Comparison of ENCODE assay signal across 12 cellular contexts in genomic region chr12:6725350-6725749, GRCh38. TPM values are rescaled to one million over a fixed set of nuclear protein-coding genes. Genes with fewer than 3 reads are reported as not detected.
DNase-seq lines count a peak whose midpoint lies in the region; ATAC-seq, FAIRE-seq and TF ChIP-seq lines count a peak whose summit lies in the region.
"Had no signal": no experiment of that assay in that cellular context is flagged by ENCODE, and none has a peak within 500 bp of the region (broad histone marks: within the 10 kb centered on the region; RNA-seq: fewer than 3 reads in every experiment).

No MANE protein-coding gene starts in this region.

- no peaks in the 10 kb centered on the region for H3K9me2 ChIP-seq in MM.1S (replicated peaks; ENCODE audit: insufficient read depth, low read length)

- H3K4me1 ChIP-seq in MM.1S (ENCODE audit: low read length) (peaks cover 6% of the 10 kb centered on the region), GM12878 (ENCODE audit: control insufficient read depth, insufficient read depth, low read length) (no peaks in the 10 kb centered on the region; the same call in 1 of the 2 replicates)

- WGBS in GM12878 (ENCODE audit: insufficient coverage, insufficient replicate concordance, low lambda C conversion rate, missing lambda C conversion rate), result 80% methylated on average over 7 of the region's 7 CpGs

- FAIRE-seq in GM12878 (lab: Jason Lieb, UNC), result no peak

- no peak for TF ChIP-seq POLR2A in GM12878 (IDR thresholded peaks at IDR 0.05; ENCODE audit: low read depth, low read length)

- no peak overlapping the region for H2AFZ ChIP-seq in MM.1S (ENCODE audit: low read length)
- H2AFZ ChIP-seq in GM12878 (ENCODE audit: control insufficient read depth, low read depth, low read length), result no peak overlapping the region

- peaks cover 7% of the 10 kb centered on the region for H3K79me2 ChIP-seq in MM.1S (ENCODE audit: low read length)
- H3K79me2 ChIP-seq in GM12878 (ENCODE audit: control insufficient read depth, insufficient read depth, low read length), result peaks cover 10% of the 10 kb centered on the region

- peak overlapping the region; percentile 89 for H3K27ac Mint-ChIP-seq in activated CD8-positive, alpha-beta memory T cell treated with anti-CD3 and anti-CD28 coated beads, Interleukin-2, amount 10 ng/mL, durations not matched to agents 7 days and 5 days
- no peak overlapping the region for H3K27ac Mint-ChIP-seq in progenitor cell of endocrine pancreas

- no peak for TF ChIP-seq EP300 in GM12878 (IDR thresholded peaks at IDR 0.05; ENCODE audit: borderline replicate concordance in 1 of 2, control insufficient read depth in 1 of 2, low read depth in 2 of 2, low read length in 2 of 2)

- in situ Hi-C loops in GM12878 (cut with MboI), result no loop called here

- no peak for TF ChIP-seq RAD21 in GM12878 (IDR thresholded peaks at IDR 0.05; ENCODE audit: insufficient read depth, low read depth, low read length)

- H3K27ac ChIP-seq in MM.1S (ENCODE audit: low read length) (no peak overlapping the region), GM12878 (ENCODE audit: control insufficient read depth, insufficient read depth) (no peak overlapping the region)

- H3K27me3 ChIP-seq in MM.1S (replicated peaks; ENCODE audit: insufficient read depth, low read length) (no peaks in the 10 kb centered on the region), GM12878 (replicated peaks in 1 of 2; ENCODE audit: control insufficient read depth in 2 of 2, insufficient read depth in 2 of 2, low read length in 1 of 2) (no peaks in the 10 kb centered on the region)
- H3K27me3 ChIP-seq: body of pancreas had no signal

- H3K9me3 Mint-ChIP-seq in activated CD8-positive, alpha-beta memory T cell treated with anti-CD3 and anti-CD28 coated beads, Interleukin-2, amount 10 ng/mL, durations not matched to agents 7 days and 5 days (ENCODE audit: low read depth), result no peaks in the 10 kb centered on the region
- H3K9me3 Mint-ChIP-seq in progenitor cell of endocrine pancreas (ENCODE audit: low read depth), result peaks cover 6% of the 10 kb centered on the region

- H3K9me3 ChIP-seq in MM.1S (replicated peaks; ENCODE audit: insufficient read depth, low read length) (no peaks in the 10 kb centered on the region), GM12878 (replicated peaks; ENCODE audit: control insufficient read depth, insufficient read depth, low read length) (no peaks in the 10 kb centered on the region)
- H3K9me3 ChIP-seq: body of pancreas had no signal

- H3K27me3 Mint-ChIP-seq in activated CD8-positive, alpha-beta memory T cell treated with anti-CD3 and anti-CD28 coated beads, Interleukin-2, amount 10 ng/mL, durations not matched to agents 7 days and 5 days, result no peaks in the 10 kb centered on the region
- H3K27me3 Mint-ChIP-seq in progenitor cell of endocrine pancreas, result peaks cover 10% of the 10 kb centered on the region

- TF ChIP-seq CTCF in MM.1S (IDR thresholded peaks at IDR 0.05; ENCODE audit: low read length) (no peak), GM12878 (IDR thresholded peaks at IDR 0.05 in 2 of 3, conservative IDR thresholded peaks at IDR 0.05 in 1 of 3; ENCODE audit: control insufficient read depth in 2 of 3, extremely low read depth in 1 of 3, insufficient read depth in 1 of 3, low read depth in 3 of 3, low read length in 3 of 3) (no peak), progenitor cell of endocrine pancreas (IDR thresholded peaks at IDR 0.05; ENCODE audit: unreplicated experiment) (no peak)

- no peak for ATAC-seq in activated CD8-positive, alpha-beta memory T cell treated with anti-CD3 and anti-CD28 coated beads, Interleukin-2, amount 10 ng/mL, durations not matched to agents 7 days and 5 days
- ATAC-seq in GM12878, result no peak
- no peak for ATAC-seq in HG02642 (IDR thresholded peaks at IDR 0.05; ENCODE audit: poor library complexity, unreplicated experiment)
- ATAC-seq in GM19328 (IDR thresholded peaks at IDR 0.05; ENCODE audit: unreplicated experiment), result no peak
- ATAC-seq: body of pancreas had no signal

- no TSS peak for BruUV-seq in GM12878 (replicated peaks; lab: Mats Ljungman, UMichigan)

- RAD21 ChIA-PET in GM12878 (lab: Charles Lee; ENCODE audit: unreplicated experiment), result interaction anchor here (3.0 to 3.3 kb wide), 2 partner anchors 28 to 36 kb away, joined by 27 to 45 read pairs; partner anchors contain the start of genes MLF2 and ZNF384

- H3K4me1 Mint-ChIP-seq in activated CD8-positive, alpha-beta memory T cell treated with anti-CD3 and anti-CD28 coated beads, Interleukin-2, amount 10 ng/mL, durations not matched to agents 7 days and 5 days, result peaks cover 21% of the 10 kb centered on the region
- peaks cover 11% of the 10 kb centered on the region for H3K4me1 Mint-ChIP-seq in progenitor cell of endocrine pancreas (ENCODE audit: low read depth)

- SMC1A ChIA-PET in GM12878 (lab: Charles Lee; ENCODE audit: uncharacterized antibody, unreplicated experiment), result interaction anchor here (0.7 to 3.1 kb wide), 6 partner anchors 9 to 99 kb away, joined by 3 to 31 read pairs (median 4); partner anchors contain the start of genes MLF2 and ZNF384

- H3K36me3 ChIP-seq in MM.1S (replicated peaks; ENCODE audit: insufficient read depth, low read length) (0 out of 2 replicates have a peak, but pooled peaks cover 5% of the 10 kb centered on the region), GM12878 (ENCODE audit: control insufficient read depth in 2 of 2, insufficient read depth in 2 of 2, low read length in 1 of 2) (peaks cover 7 to 11% of the 10 kb centered on the region in 2 experiments; a peak in 3 of 4 replicates)

- H3K4me3 ChIP-seq in MM.1S (ENCODE audit: low read length) (no peak overlapping the region), GM12878 (peak overlapping the region; percentile 78)
- H3K4me3 ChIP-seq: body of pancreas had no signal

- POLR2A ChIA-PET in GM12878 (lab: Charles Lee), result interaction anchor here (0.9 to 3.6 kb wide), 4 partner anchors 19 to 126 kb away, joined by 3 to 53 read pairs (median 24); partner anchors contain the start of genes CDCA3, MLF2, USP5 and ZNF384

- H4K20me1 ChIP-seq in MM.1S (ENCODE audit: insufficient read depth, low read length) (no peaks in the 10 kb centered on the region), GM12878 (ENCODE audit: control insufficient read depth, insufficient read depth) (no peaks in the 10 kb centered on the region)

- DNase-seq in activated CD8-positive, alpha-beta memory T cell treated with anti-CD3 and anti-CD28 coated beads, Interleukin-2, amount 10 ng/mL, durations not matched to agents 7 days and 5 days, result no peak
- no peak for DNase-seq in activated CD8-positive, alpha-beta memory T cell treated with anti-CD3 and anti-CD28 coated beads for 24 hours
- DNase-seq in MM.1S (no peak), GM12878 (ENCODE audit: low read depth, low spot score) (no peak), progenitor cell of endocrine pancreas (ENCODE audit: low spot score, unreplicated experiment) (no peak), SHP77 (lab: John Stamatoyannopoulos, UW) (no peak)
- DNase-seq: body of pancreas, NCI-H2029 had no signal

- H3F3A ChIP-seq in MM.1S (ENCODE audit: insufficient read depth, low read length), result peaks cover 7% of the 10 kb centered on the region

- H3K9ac ChIP-seq in MM.1S (ENCODE audit: low read length), result no peak overlapping the region
- H3K9ac ChIP-seq in GM12878 (ENCODE audit: control insufficient read depth, insufficient read depth, low read length), result peak overlapping the region; percentile 38

- peak overlapping the region; percentile 79 for H3K4me3 Mint-ChIP-seq in activated CD8-positive, alpha-beta memory T cell treated with anti-CD3 and anti-CD28 coated beads, Interleukin-2, amount 10 ng/mL, durations not matched to agents 7 days and 5 days
- H3K4me3 Mint-ChIP-seq in progenitor cell of endocrine pancreas (ENCODE audit: low read depth), result peak overlapping the region; percentile 23

- intact Hi-C loops in GM12878 (cut with micrococcal nuclease; ENCODE audit: unreplicated experiment), result no loop called here

- H3K4me2 ChIP-seq in MM.1S (ENCODE audit: low read depth, low read length) (peak overlapping the region; percentile 95; the same call in 1 of the 2 replicates), GM12878 (ENCODE audit: control insufficient read depth, insufficient read depth) (peak overlapping the region; percentile 72)

- peaks cover 3% of the 10 kb centered on the region for H3K36me3 Mint-ChIP-seq in activated CD8-positive, alpha-beta memory T cell treated with anti-CD3 and anti-CD28 coated beads, Interleukin-2, amount 10 ng/mL, durations not matched to agents 7 days and 5 days
- H3K36me3 Mint-ChIP-seq in progenitor cell of endocrine pancreas (ENCODE audit: insufficient read depth), result peaks cover 18% of the 10 kb centered on the region

- CTCF ChIA-PET in activated CD8-positive, alpha-beta memory T cell treated with anti-CD3 and anti-CD28 coated beads, Interleukin-2, amount 10 ng/mL, durations not matched to agents 7 days and 5 days (lab: Charles Lee), result interaction anchor here (1.4 to 4.8 kb wide), 4 partner anchors 12 to 55 kb away, joined by 3 to 39 read pairs (median 8); partner anchors contain the start of gene MLF2
- CTCF ChIA-PET in GM12878 (lab: Yijun Ruan, JAX), result interaction anchor here (0.8 to 3.5 kb wide), 5 partner anchors 28 to 123 kb away, joined by 3 to 28 read pairs (median 4); partner anchors contain the start of gene MLF2

RNA-seq across cellular contexts. Expression of gene COPS7A, which starts 1.5 kb away (rescaled TPM):
- 10 to 100 TPM; 28.2 to 30.0 TPM for total RNA-seq in activated CD8-positive, alpha-beta memory T cell treated with anti-CD3 and anti-CD28 coated beads, Interleukin-2, amount 10 ng/mL, durations not matched to agents 7 days and 5 days
- 19.2 and 28.2 TPM in 2 replicates for total RNA-seq in GM12878 (2013; cell fraction: nucleolus; rRNA removed)
- total RNA-seq in GM12878 (2014; rRNA removed), result 53.6 and 56.3 TPM in 2 replicates
- total RNA-seq in GM12878 (2014; rRNA removed; fragmentation: Illumina TruSeq; extraction: Trizol), result 26.8 and 28.8 TPM in 2 replicates
- 42.1 and 48.4 TPM in 2 replicates for total RNA-seq in GM12878 (2021)
- 21.7 TPM for polyA plus RNA-seq in GM12878 (2011; ENCODE audit: low read depth)
- 43.5 and 70.9 TPM in 2 replicates for polyA plus RNA-seq in GM12878 (2011; rRNA removed)
- 76.3 and 82.0 TPM in 2 replicates for polyA plus RNA-seq in GM12878 (2011; cell fraction: cytosol; rRNA removed)
- polyA plus RNA-seq in GM12878 (2011; cell fraction: nucleus; rRNA removed), result 101 and 137 TPM in 2 replicates
- polyA plus RNA-seq in GM12878 (2012), result 31.2 and 38.5 TPM in 2 replicates
- polyA plus RNA-seq in GM12878 (2014; fragmentation: Illumina TruSeq; extraction: Trizol), result 43.5 and 45.0 TPM in 2 replicates
- polyA plus RNA-seq in GM12878 (2014; fragmentation: Nextera tagmentation; extraction: Ambion mirVana), result 10 to 100 TPM; 25.7 to 26.1 TPM
- polyA plus RNA-seq in GM12878 (2014; rRNA removed), result 55.3 and 61.7 TPM in 2 replicates
- 10 to 100 TPM; 67.9 to 74.0 TPM for polyA plus RNA-seq in GM12878 (2016; fragmentation: Nextera tagmentation; extraction: Ambion mirVana)
- polyA minus RNA-seq in GM12878 (2011; rRNA and poly(A)+ RNA removed), result 30.3 and 47.1 TPM in 2 replicates
- 9.5 and 9.9 TPM in 2 replicates for polyA minus RNA-seq in GM12878 (2011; cell fraction: cytosol; rRNA and poly(A)+ RNA removed)
- polyA minus RNA-seq in GM12878 (2011; cell fraction: nucleus; rRNA and poly(A)+ RNA removed), result 9.6 and 16.2 TPM in 2 replicates
- 42.6 and 45.5 TPM in 2 replicates for total RNA-seq in progenitor cell of endocrine pancreas

RNA-seq across cellular contexts. Expression of gene PIANP, which starts 24.7 kb away (rescaled TPM):
- not detected for total RNA-seq in activated CD8-positive, alpha-beta memory T cell treated with anti-CD3 and anti-CD28 coated beads, Interleukin-2, amount 10 ng/mL, durations not matched to agents 7 days and 5 days
- not detected in 2 replicates for total RNA-seq in GM12878 (2013; cell fraction: nucleolus; rRNA removed)
- total RNA-seq in GM12878 (2014; rRNA removed), result not detected in 2 replicates
- total RNA-seq in GM12878 (2014; rRNA removed; fragmentation: Illumina TruSeq; extraction: Trizol), result not detected in 2 replicates
- total RNA-seq in GM12878 (2021), result 0.08 TPM in 1 of 2 replicates, not detected in the other
- polyA plus RNA-seq in GM12878 (2011; ENCODE audit: low read depth), result 0.08 TPM
- not detected in 2 replicates for polyA plus RNA-seq in GM12878 (2011; rRNA removed)
- not detected in 2 replicates for polyA plus RNA-seq in GM12878 (2011; cell fraction: cytosol; rRNA removed)
- not detected in 2 replicates for polyA plus RNA-seq in GM12878 (2011; cell fraction: nucleus; rRNA removed)
- 0.24 and 0.34 TPM in 2 replicates for polyA plus RNA-seq in GM12878 (2012)
- polyA plus RNA-seq in GM12878 (2014; fragmentation: Illumina TruSeq; extraction: Trizol), result not detected in 2 replicates
- polyA plus RNA-seq in GM12878 (2014; fragmentation: Nextera tagmentation; extraction: Ambion mirVana), result not detected
- 0.04 and 0.08 TPM in 2 replicates for polyA plus RNA-seq in GM12878 (2014; rRNA removed)
- under 1 TPM in 1 of 2 experiments, not detected in 1; 0.12 TPM for polyA plus RNA-seq in GM12878 (2016; fragmentation: Nextera tagmentation; extraction: Ambion mirVana)
- not detected in 2 replicates for polyA minus RNA-seq in GM12878 (2011; rRNA and poly(A)+ RNA removed)
- polyA minus RNA-seq in GM12878 (2011; cell fraction: cytosol; rRNA and poly(A)+ RNA removed), result not detected in 2 replicates
- not detected in 2 replicates for polyA minus RNA-seq in GM12878 (2011; cell fraction: nucleus; rRNA and poly(A)+ RNA removed)
- total RNA-seq in progenitor cell of endocrine pancreas, result 2.0 and 2.4 TPM in 2 replicates
- total RNA-seq: body of pancreas, myocyte, smooth muscle cell had no signal

RNA-seq across cellular contexts. Expression of gene MLF2, which starts 27.6 kb away (rescaled TPM):
- 100 to 1,000 TPM; 102 to 113 TPM for total RNA-seq in activated CD8-positive, alpha-beta memory T cell treated with anti-CD3 and anti-CD28 coated beads, Interleukin-2, amount 10 ng/mL, durations not matched to agents 7 days and 5 days
- total RNA-seq in GM12878 (2013; cell fraction: nucleolus; rRNA removed), result 48.0 and 57.5 TPM in 2 replicates
- total RNA-seq in GM12878 (2014; rRNA removed), result 131 and 139 TPM in 2 replicates
- 59.2 and 63.4 TPM in 2 replicates for total RNA-seq in GM12878 (2014; rRNA removed; fragmentation: Illumina TruSeq; extraction: Trizol)
- total RNA-seq in GM12878 (2021), result 125 and 129 TPM in 2 replicates
- polyA plus RNA-seq in GM12878 (2011; ENCODE audit: low read depth), result 86.0 TPM
- 122 and 172 TPM in 2 replicates for polyA plus RNA-seq in GM12878 (2011; rRNA removed)
- polyA plus RNA-seq in GM12878 (2011; cell fraction: cytosol; rRNA removed), result 211 and 234 TPM in 2 replicates
- 158 and 178 TPM in 2 replicates for polyA plus RNA-seq in GM12878 (2011; cell fraction: nucleus; rRNA removed)
- polyA plus RNA-seq in GM12878 (2012), result 111 and 119 TPM in 2 replicates
- polyA plus RNA-seq in GM12878 (2014; fragmentation: Illumina TruSeq; extraction: Trizol), result 91.6 and 111 TPM in 2 replicates
- polyA plus RNA-seq in GM12878 (2014; fragmentation: Nextera tagmentation; extraction: Ambion mirVana), result 10 to 100 TPM; 13.5 to 21.5 TPM
- 170 and 181 TPM in 2 replicates for polyA plus RNA-seq in GM12878 (2014; rRNA removed)
- 100 to 1,000 TPM; 222 TPM for polyA plus RNA-seq in GM12878 (2016; fragmentation: Nextera tagmentation; extraction: Ambion mirVana)
- 138 and 158 TPM in 2 replicates for polyA minus RNA-seq in GM12878 (2011; rRNA and poly(A)+ RNA removed)
- 37.3 and 37.4 TPM in 2 replicates for polyA minus RNA-seq in GM12878 (2011; cell fraction: cytosol; rRNA and poly(A)+ RNA removed)
- polyA minus RNA-seq in GM12878 (2011; cell fraction: nucleus; rRNA and poly(A)+ RNA removed), result 71.1 and 81.7 TPM in 2 replicates
- total RNA-seq in progenitor cell of endocrine pancreas, result 281 and 305 TPM in 2 replicates

RNA-seq across cellular contexts. Expression of gene ZNF384, which starts 36.2 kb away (rescaled TPM):
- 10 to 100 TPM; 76.3 to 76.4 TPM for total RNA-seq in activated CD8-positive, alpha-beta memory T cell treated with anti-CD3 and anti-CD28 coated beads, Interleukin-2, amount 10 ng/mL, durations not matched to agents 7 days and 5 days
- total RNA-seq in GM12878 (2013; cell fraction: nucleolus; rRNA removed), result 66.4 and 68.5 TPM in 2 replicates
- total RNA-seq in GM12878 (2014; rRNA removed), result 23.3 and 23.7 TPM in 2 replicates
- total RNA-seq in GM12878 (2014; rRNA removed; fragmentation: Illumina TruSeq; extraction: Trizol), result 26.0 and 27.1 TPM in 2 replicates
- total RNA-seq in GM12878 (2021), result 49.3 and 53.8 TPM in 2 replicates
- polyA plus RNA-seq in GM12878 (2011; ENCODE audit: low read depth), result 36.7 TPM
- polyA plus RNA-seq in GM12878 (2011; rRNA removed), result 42.4 and 70.2 TPM in 2 replicates
- 59.6 and 70.7 TPM in 2 replicates for polyA plus RNA-seq in GM12878 (2011; cell fraction: cytosol; rRNA removed)
- 225 TPM in 2 replicates for polyA plus RNA-seq in GM12878 (2011; cell fraction: nucleus; rRNA removed)
- 53.9 and 67.8 TPM in 2 replicates for polyA plus RNA-seq in GM12878 (2012)
- 65.2 and 81.5 TPM in 2 replicates for polyA plus RNA-seq in GM12878 (2014; fragmentation: Illumina TruSeq; extraction: Trizol)
- polyA plus RNA-seq in GM12878 (2014; fragmentation: Nextera tagmentation; extraction: Ambion mirVana), result 1 to 10 TPM in 1 of 2 experiments, under 1 TPM in 1; 0.46 to 1.3 TPM
- polyA plus RNA-seq in GM12878 (2014; rRNA removed), result 53.5 and 55.8 TPM in 2 replicates
- polyA plus RNA-seq in GM12878 (2016; fragmentation: Nextera tagmentation; extraction: Ambion mirVana), result 10 to 100 TPM; 30.0 to 31.0 TPM
- polyA minus RNA-seq in GM12878 (2011; rRNA and poly(A)+ RNA removed), result 70.0 and 71.0 TPM in 2 replicates
- polyA minus RNA-seq in GM12878 (2011; cell fraction: cytosol; rRNA and poly(A)+ RNA removed), result 23.4 and 31.5 TPM in 2 replicates
- polyA minus RNA-seq in GM12878 (2011; cell fraction: nucleus; rRNA and poly(A)+ RNA removed), result 63.2 and 96.0 TPM in 2 replicates
- 159 and 164 TPM in 2 replicates for total RNA-seq in progenitor cell of endocrine pancreas

RNA-seq across cellular contexts. Expression of gene PTMS, which starts 40.8 kb away (rescaled TPM):
- total RNA-seq in activated CD8-positive, alpha-beta memory T cell treated with anti-CD3 and anti-CD28 coated beads, Interleukin-2, amount 10 ng/mL, durations not matched to agents 7 days and 5 days, result 100 to 1,000 TPM; 131 to 142 TPM
- total RNA-seq in GM12878 (2013; cell fraction: nucleolus; rRNA removed), result 3.9 and 4.2 TPM in 2 replicates
- total RNA-seq in GM12878 (2014; rRNA removed) (20.7 and 23.1 TPM in 2 replicates), GM12878 (2014; rRNA removed; fragmentation: Illumina TruSeq; extraction: Trizol) (31.8 and 34.0 TPM in 2 replicates), GM12878 (2021) (127 and 131 TPM in 2 replicates), progenitor cell of endocrine pancreas (414 and 480 TPM in 2 replicates)
- 60.3 TPM for polyA plus RNA-seq in GM12878 (2011; ENCODE audit: low read depth)
- polyA plus RNA-seq in GM12878 (2011; rRNA removed) (29.0 and 51.2 TPM in 2 replicates), GM12878 (2014; fragmentation: Illumina TruSeq; extraction: Trizol) (41.3 and 90.6 TPM in 2 replicates), GM12878 (2014; fragmentation: Nextera tagmentation; extraction: Ambion mirVana) (1 to 10 TPM; 2.1 to 4.5 TPM), GM12878 (2014; rRNA removed) (46.5 and 47.5 TPM in 2 replicates), GM12878 (2016; fragmentation: Nextera tagmentation; extraction: Ambion mirVana) (10 to 100 TPM in 1 of 2 experiments, 1 to 10 TPM in 1; 4.9 to 27.8 TPM)
- 59.9 and 62.2 TPM in 2 replicates for polyA plus RNA-seq in GM12878 (2011; cell fraction: cytosol; rRNA removed)
- polyA plus RNA-seq in GM12878 (2011; cell fraction: nucleus; rRNA removed), result 38.8 and 59.5 TPM in 2 replicates
- polyA plus RNA-seq in GM12878 (2012), result 51.5 and 71.6 TPM in 2 replicates
- 9.1 and 13.0 TPM in 2 replicates for polyA minus RNA-seq in GM12878 (2011; rRNA and poly(A)+ RNA removed)
- 17.9 and 25.4 TPM in 2 replicates for polyA minus RNA-seq in GM12878 (2011; cell fraction: cytosol; rRNA and poly(A)+ RNA removed)
- polyA minus RNA-seq in GM12878 (2011; cell fraction: nucleus; rRNA and poly(A)+ RNA removed), result 5.7 and 7.4 TPM in 2 replicates
